Comparison of ENCODE assay signal across 24 cellular contexts in genomic region chr22:43857367-43857766, GRCh38.
"Had no signal": no experiment of that assay in that cellular context is flagged by ENCODE, and none has a peak within 500 bp of the region (broad histone marks: within the 10 kb centered on the region; RNA-seq: fewer than 3 reads in every experiment).

No MANE protein-coding gene starts in this region.

- H3K36me3 ChIP-seq: stomach, suprapubic skin, thoracic aorta, thyroid gland, tibial artery, tibial nerve, transverse colon, upper lobe of left lung, upper lobe of right lung, uterus, vagina had no signal

- H3K4me1 ChIP-seq: testis, thyroid gland, upper lobe of right lung, uterus, vagina had no signal

- H3K27ac ChIP-seq: stomach, suprapubic skin, testis, thoracic aorta, thyroid gland, tibial artery, tibial nerve, transverse colon, upper lobe of left lung, upper lobe of right lung, uterus, vagina had no signal

- H3K4me3 ChIP-seq: stomach, suprapubic skin, testis, thoracic aorta, thyroid gland, tibial artery, tibial nerve, transverse colon, upper lobe of left lung, upper lobe of right lung, uterus, vagina had no signal

- DNase-seq: stimulated activated CD4-positive, alpha-beta T cell treated with anti-CD3 and anti-CD28 coated beads, Interleukin-2, amount 100 ng/mL, for 48 hours; stimulated activated CD4-positive, alpha-beta T cell treated with anti-CD3 and anti-CD28 coated beads, Interleukin-4, amount 100 ng/mL, for 1 hour; stimulated activated CD4-positive, alpha-beta T cell treated with anti-CD3 and anti-CD28 coated beads, Interleukin-4, amount 100 ng/mL, for 24 hours; stimulated activated CD4-positive, alpha-beta T cell treated with anti-CD3 and anti-CD28 coated beads, Interleukin-4, amount 100 ng/mL, for 4 hours; stimulated activated CD8-positive, alpha-beta memory T cell treated with anti-CD3 and anti-CD28 coated beads, Interleukin-4, amount 100 ng/mL, for 48 hours; stimulated activated naive B cell treated with anti-CD40 and anti-IgM and Interleukin-4, amounts not matched to agents 10 μg/mL and 1 μg/mL and 100 μg/mL, for 72 hours; stimulated activated naive CD4-positive, alpha-beta T cell; stimulated activated naive CD4-positive, alpha-beta T cell treated with Interleukin-2 at 50 U/mL for 16 hours; stimulated activated naive CD8-positive, alpha-beta T cell treated with anti-CD3 and anti-CD28 coated beads, Interleukin-15, amount 100 ng/mL, for 72 hours; stimulated activated naive CD8-positive, alpha-beta T cell treated with anti-CD3 and anti-CD28 coated beads, Interleukin-15, Interleukin-2, amounts not matched to agents 100 U/mL and 50 U/mL, for 24 hours; stomach; substantia nigra; testis; thyroid gland; transverse colon; trophoblast cell; upper lobe of left lung; upper lobe of right lung; uterus had no signal

- H3K9me3 ChIP-seq: suprapubic skin, testis, thoracic aorta, thyroid gland, transverse colon, upper lobe of right lung, uterus, vagina had no signal
